Comparison of ENCODE assay signal across 21 cellular contexts in the genomic region with DNA sequence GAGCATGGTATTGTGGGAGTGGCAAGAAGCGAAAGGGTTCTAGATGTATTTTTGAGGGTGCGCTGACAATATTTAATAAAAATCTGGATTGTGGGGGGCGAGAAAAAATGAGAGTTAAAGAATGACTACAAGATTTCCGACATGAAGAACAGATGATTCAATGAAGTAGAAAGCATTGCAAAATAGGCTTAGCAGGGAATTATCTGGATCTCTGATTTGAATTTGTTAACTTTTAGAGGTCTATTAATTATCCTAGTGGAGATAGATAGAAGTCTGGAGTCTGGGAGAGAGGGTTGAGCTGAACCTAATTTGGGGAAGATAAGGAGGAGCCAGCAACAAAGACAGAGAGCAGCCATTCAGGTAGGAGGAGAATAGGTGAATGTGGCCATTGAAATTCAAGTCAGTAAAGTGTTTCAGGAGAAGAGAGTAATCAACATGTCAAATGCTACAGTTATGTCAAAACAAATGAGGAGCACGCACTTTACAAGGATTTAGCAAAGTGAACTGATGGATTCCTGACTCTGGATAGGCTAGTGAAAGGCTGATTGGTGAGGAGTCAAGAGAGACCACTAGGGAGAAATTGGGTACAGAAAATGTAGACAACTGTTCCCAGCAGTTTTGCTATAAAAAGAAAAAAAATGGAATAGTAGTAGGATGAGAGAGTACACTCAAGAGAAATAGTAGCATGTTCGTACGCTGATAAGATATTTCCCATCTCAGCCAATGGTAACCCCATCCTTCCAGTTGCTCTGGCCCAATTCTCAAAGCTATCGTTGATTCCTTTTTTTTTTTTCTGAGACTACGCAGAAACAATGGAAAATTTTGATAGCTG.
"Had no signal": no experiment of that assay in that cellular context is flagged by ENCODE, and none has a peak within 500 bp of the region (broad histone marks: within the 10 kb centered on the region; RNA-seq: fewer than 3 reads in every experiment).

No MANE protein-coding gene starts in this region.

- H3K9me3 ChIP-seq: ascending aorta, thyroid gland had no signal

- ATAC-seq: activated CD4-positive, CD25-positive, alpha-beta regulatory T cell treated with anti-CD3 and anti-CD28 coated beads, Interleukin-2, amount 50 U/mL, for 24 hours; activated CD8-positive, alpha-beta T cell treated with anti-CD3 and anti-CD28 coated beads, Interleukin-2, amount 10 ng/mL, durations not matched to agents 7 days and 5 days; foreskin keratinocyte; left colon; natural killer cell treated with Interleukin-12 subunit alpha and Interleukin-12 subunit beta and Interleukin-15 and Interleukin-18, amount 100 ng/mL, for 72 hours had no signal

- H3K27me3 Mint-ChIP-seq: activated CD4-positive, alpha-beta T cell treated with anti-CD3 and anti-CD28 coated beads, Interleukin-2, amount 10 ng/mL, durations not matched to agents 7 days and 5 days; natural killer cell treated with Interleukin-12 subunit alpha and Interleukin-12 subunit beta and Interleukin-15 and Interleukin-18, amount 100 ng/mL, for 72 hours had no signal

- H3K4me3 ChIP-seq: ascending aorta, coronary artery, lung, thyroid gland had no signal

- H3K4me1 ChIP-seq: ascending aorta, foreskin keratinocyte, thyroid gland had no signal

- H3K27me3 ChIP-seq: ascending aorta, foreskin keratinocyte, thyroid gland had no signal

- H3K27ac Mint-ChIP-seq: activated CD4-positive, alpha-beta T cell treated with anti-CD3 and anti-CD28 coated beads, Interleukin-2, amount 10 ng/mL, durations not matched to agents 7 days and 5 days; activated CD8-positive, alpha-beta T cell treated with anti-CD3 and anti-CD28 coated beads, Interleukin-2, amount 10 ng/mL, durations not matched to agents 7 days and 5 days; mesothelial cell of epicardium; natural killer cell treated with Interleukin-12 subunit alpha and Interleukin-12 subunit beta and Interleukin-15 and Interleukin-18, amount 100 ng/mL, for 72 hours had no signal

- H3K36me3 ChIP-seq: ascending aorta, thyroid gland had no signal

- H3K4me3 Mint-ChIP-seq: activated CD4-positive, alpha-beta T cell treated with anti-CD3 and anti-CD28 coated beads, Interleukin-2, amount 10 ng/mL, durations not matched to agents 7 days and 5 days; activated CD8-positive, alpha-beta T cell treated with anti-CD3 and anti-CD28 coated beads, Interleukin-2, amount 10 ng/mL, durations not matched to agents 7 days and 5 days; mesothelial cell of epicardium; natural killer cell treated with Interleukin-12 subunit alpha and Interleukin-12 subunit beta and Interleukin-15 and Interleukin-18, amount 100 ng/mL, for 72 hours had no signal

- H3K4me1 Mint-ChIP-seq: activated CD4-positive, alpha-beta T cell treated with anti-CD3 and anti-CD28 coated beads, Interleukin-2, amount 10 ng/mL, durations not matched to agents 7 days and 5 days; mesothelial cell of epicardium had no signal

- H3K36me3 Mint-ChIP-seq: mesothelial cell of epicardium had no signal

- DNase-seq: activated CD4-positive, alpha-beta T cell treated with anti-CD3 and anti-CD28 coated beads, Interleukin-2, amount 10 ng/mL, durations not matched to agents 7 days and 5 days; activated CD8-positive, alpha-beta T cell treated with anti-CD3 and anti-CD28 coated beads, Interleukin-2, amount 10 ng/mL, durations not matched to agents 7 days and 5 days; activated effector memory CD4-positive, alpha-beta T cell treated with anti-CD3 and anti-CD28 coated beads, Interleukin-2, amount 50 U/mL, for 16 hours; activated naive CD4-positive, alpha-beta T cell treated with anti-CD3 and anti-CD28 coated beads, Interleukin-2, amount 50 U/mL, for 16 hours; activated T-cell treated with anti-CD3 and anti-CD28 coated beads, Interleukin-2, amount 50 U/mL, for 48 hours; foreskin keratinocyte; glutamatergic neuron; hypothalamus; left colon; posterior cingulate gyrus; stimulated activated CD4-positive, alpha-beta T cell treated with anti-CD3 and anti-CD28 coated beads, Interleukin-1b, Interleukin-23, amount 100 ng/mL, for 48 hours; stimulated activated CD8-positive, alpha-beta memory T cell treated with anti-CD3 and anti-CD28 coated beads, Interleukin-4, amount 100 ng/mL, for 48 hours; stimulated activated naive CD4-positive, alpha-beta T cell; T1000; thyroid gland had no signal

- H3K27ac ChIP-seq: ascending aorta, foreskin keratinocyte, thyroid gland had no signal
